ENCODE assay signal across 10 cellular contexts in genomic region chr12:115964626-115965025, GRCh38.
"Had no signal": no experiment of that assay in that cellular context is flagged by ENCODE, and none has a peak within 500 bp of the region (broad histone marks: within the 10 kb centered on the region; RNA-seq: fewer than 3 reads in every experiment).

No MANE protein-coding gene starts in this region.

- H3K27me3 ChIP-seq: cardiac muscle cell, ovary, upper lobe of left lung had no signal

- H3K27ac ChIP-seq: cardiac muscle cell, ovary, upper lobe of left lung had no signal

- H3K4me1 Mint-ChIP-seq: nephron had no signal

- DNase-seq: foreskin melanocyte; head of caudate nucleus; mammary epithelial cell; ovary; SHP77; stimulated activated CD4-positive, alpha-beta T cell treated with anti-CD3 and anti-CD28 coated beads, Interleukin-12 subunit alpha, Interleukin-12 subunit beta, amount 100 ng/mL, for 4 hours; stimulated activated naive CD4-positive, alpha-beta T cell treated with Interleukin-2 at 50 U/mL for 16 hours; upper lobe of left lung had no signal

- H3K9me3 ChIP-seq: ovary, upper lobe of left lung had no signal

- H3K4me1 ChIP-seq: upper lobe of left lung had no signal

- H3K27ac Mint-ChIP-seq: nephron had no signal

- H3K9me3 Mint-ChIP-seq: nephron had no signal

- H3K4me3 ChIP-seq: cardiac muscle cell, ovary, upper lobe of left lung had no signal

- H3K4me3 Mint-ChIP-seq: nephron had no signal

- H3K36me3 ChIP-seq: ovary had no signal
